Comparison of ENCODE assay signal across 33 cellular contexts in the genomic region with DNA sequence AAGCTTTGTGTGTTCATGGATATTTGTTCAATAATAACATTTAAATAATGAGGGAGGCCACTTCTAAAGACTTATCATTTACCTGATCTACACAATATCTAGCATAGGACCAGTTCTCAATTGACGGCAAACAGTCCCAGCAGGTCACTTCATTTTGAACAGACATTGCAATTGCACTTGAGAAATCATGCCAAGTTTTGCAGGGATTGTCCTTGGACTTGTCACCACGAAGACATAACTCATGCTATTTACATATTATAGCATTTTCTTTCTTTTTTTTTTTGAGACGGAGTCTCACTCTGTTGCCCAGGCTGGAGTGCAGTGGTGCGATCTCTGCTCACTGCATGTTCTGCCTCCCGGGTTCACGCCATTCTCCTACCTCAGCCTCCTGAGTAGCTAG.
"Had no signal": no experiment of that assay in that cellular context is flagged by ENCODE, and none has a peak within 500 bp of the region (broad histone marks: within the 10 kb centered on the region; RNA-seq: fewer than 3 reads in every experiment).

No MANE protein-coding gene starts in this region.

- H3K4me1 ChIP-seq: ascending aorta, breast epithelium had no signal

- ATAC-seq: activated naive CD4-positive, alpha-beta T cell treated with anti-CD3 and anti-CD28 coated beads, Interleukin-2, amount 50 U/mL, for 72 hours; activated naive CD8-positive, alpha-beta T cell treated with anti-CD3 and anti-CD28 coated beads, Interleukin-2, amount 50 U/mL, for 24 hours; activated T-cell treated with anti-CD3 and anti-CD28 coated beads, Interleukin-2, amount 50 U/mL, for 4 hours; activated T-cell treated with anti-CD3 and anti-CD28 coated beads, Interleukin-2, amount 50 U/mL, for 72 hours; activated T-helper 17 cell treated with anti-CD3 and anti-CD28 coated beads, Interleukin-2, amount 50 U/mL, for 72 hours; body of pancreas had no signal

- H3K27me3 ChIP-seq: ascending aorta, body of pancreas, brain microvascular endothelial cell, breast epithelium, cardiac muscle cell had no signal

- H3K36me3 ChIP-seq: ascending aorta, brain microvascular endothelial cell, breast epithelium, cardiac muscle cell had no signal

- H3K27ac ChIP-seq: ascending aorta, body of pancreas, brain microvascular endothelial cell, breast epithelium, cardiac muscle cell had no signal

- H3K9me3 ChIP-seq: ascending aorta, body of pancreas, breast epithelium had no signal

- FAIRE-seq: astrocyte, bronchial epithelial cell, colon had no signal

- DNase-seq: activated effector memory CD4-positive, alpha-beta T cell treated with anti-CD3 and anti-CD28 coated beads, Interleukin-2, amount 50 U/mL, for 16 hours; activated effector memory CD4-positive, alpha-beta T cell treated with Interleukin-2 at 50 U/mL for 16 hours; activated gamma-delta T cell; activated gamma-delta T cell treated with Interleukin-2 at 50 U/mL for 16 hours; activated naive CD4-positive, alpha-beta T cell; activated naive CD4-positive, alpha-beta T cell treated with anti-CD3 and anti-CD28 coated beads for 36 hours; activated naive CD4-positive, alpha-beta T cell treated with anti-CD3 and anti-CD28 coated beads, Interleukin-2, amount 10 ng/mL, durations not matched to agents 7 days and 5 days; activated naive CD4-positive, alpha-beta T cell treated with anti-CD3 and anti-CD28 coated beads, Interleukin-2, amount 50 U/mL, for 16 hours; activated naive CD4-positive, alpha-beta T cell treated with Interleukin-2 at 50 U/mL for 16 hours; activated naive CD8-positive, alpha-beta T cell treated with anti-CD3 and anti-CD28 coated beads for 36 hours; activated naive CD8-positive, alpha-beta T cell treated with anti-CD3 and anti-CD28 coated beads, Interleukin-2, amount 10 ng/mL, durations not matched to agents 7 days and 5 days; activated naive CD8-positive, alpha-beta T cell treated with anti-CD3 and anti-CD28 coated beads, Interleukin-2, amount 50 U/mL, for 24 hours; activated T-cell treated with anti-CD3 and anti-CD28 coated beads, Interleukin-2, amount 50 U/mL, for 24 hours; activated T-cell treated with anti-CD3 and anti-CD28 coated beads, Interleukin-2, amount 50 U/mL, for 4 hours; activated T-cell treated with anti-CD3 and anti-CD28 coated beads, Interleukin-2, amount 50 U/mL, for 48 hours; activated T-cell treated with anti-CD3 and anti-CD28 coated beads, Interleukin-2, amount 50 U/mL, for 72 hours; amniotic stem cell; amygdala; anterior cingulate cortex; aorta; body of pancreas; brain microvascular endothelial cell; caudate nucleus; central memory CD4-positive, alpha-beta T cell; cerebellar nuclear complex had no signal

- H3K4me3 ChIP-seq: ascending aorta, body of pancreas, breast epithelium, cardiac muscle cell had no signal
